8 cellular contexts compared by ENCODE assay signal in the genomic region with DNA sequence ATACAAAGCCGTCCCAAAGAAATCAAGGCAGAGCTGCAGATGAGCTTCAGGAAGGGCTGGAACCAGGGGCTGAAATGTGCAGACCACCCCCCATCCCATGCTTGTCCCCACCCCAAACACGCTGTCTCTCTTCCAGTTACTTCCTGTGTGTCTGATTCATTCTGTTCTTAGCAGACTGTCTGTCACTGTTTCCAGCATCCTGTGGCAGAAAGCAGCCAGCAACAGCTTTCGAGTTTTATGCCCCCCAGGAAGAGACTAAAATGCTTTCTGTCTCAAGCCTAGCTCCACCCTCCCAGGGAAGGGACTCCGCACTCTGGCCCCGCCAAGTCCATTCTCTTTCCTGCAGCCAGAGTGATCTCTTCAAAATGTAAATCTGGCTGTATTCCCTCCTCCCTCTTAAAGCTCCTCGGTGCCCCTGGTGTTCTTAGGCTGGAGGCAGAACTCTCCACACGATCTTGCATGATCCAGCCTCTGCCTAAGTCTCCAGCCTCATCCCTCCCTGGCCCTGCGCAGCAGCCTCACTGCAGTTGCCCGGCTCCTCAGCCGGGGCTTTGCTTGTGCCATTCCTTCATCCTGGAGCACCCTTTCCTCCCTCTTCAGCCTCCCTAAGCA. TPM values are rescaled to one million over a fixed set of nuclear protein-coding genes. Genes with fewer than 3 reads are reported as not detected.
A peak's percentile ranks its signal among the peaks of the same experiment; 100 is the strongest.
DNase-seq lines count a peak whose midpoint lies in the region; ATAC-seq and TF ChIP-seq lines count a peak whose summit lies in the region.

No MANE protein-coding gene starts in this region.

- H3K4me3 Mint-ChIP-seq in Caco-2 (ENCODE audit: unreplicated experiment) (no peak overlapping the region), T-cell (peak overlapping the region in 1 of 3 donors; percentile 23)

- peak overlapping the region; percentile 71 for H3K4me2 ChIP-seq in IMR-90 (ENCODE audit: low read depth, low read length)
- no peak overlapping the region for H3K4me2 ChIP-seq in mesenchymal stem cell (ENCODE audit: low read length, poor library complexity, severe bottlenecking)

- H4K91ac ChIP-seq in IMR-90 (ENCODE audit: insufficient read depth, low read depth, low read length) (peak overlapping the region; percentile 67), mesenchymal stem cell (ENCODE audit: low read length) (no peak overlapping the region)

- H3K4ac ChIP-seq in IMR-90 (ENCODE audit: low read depth, low read length): peak overlapping the region; percentile 85
- no peak overlapping the region for H3K4ac ChIP-seq in mesenchymal stem cell (ENCODE audit: low read depth in 1 of 2, low read length in 2 of 2)

- DNase-seq in AG04450 (ENCODE audit: low read depth, low spot score): no peak
- peak; percentile 56 for DNase-seq in IMR-90
- DNase-seq in astrocyte of the spinal cord (ENCODE audit: low read depth, low spot score): peak; percentile 79
- peak; percentile 67 for DNase-seq in mesenchymal stem cell
- DNase-seq in Caco-2: no peak
- no peak for DNase-seq in T-cell
- DNase-seq in SHP77 treated with DMSO at 0.1 percent for 48 hours (lab: John Stamatoyannopoulos, UW): no peak

- H3K4me1 Mint-ChIP-seq in Caco-2 (ENCODE audit: low read depth, unreplicated experiment) (no peaks in the 10 kb centered on the region), T-cell (peaks cover 2 to 10% (median 8%) of the 10 kb centered on the region in 3 donors)

- ATAC-seq in IMR-90 (ENCODE audit: low read depth) (peak; percentile 56), GM21717 (IDR thresholded peaks at IDR 0.05; ENCODE audit: unreplicated experiment) (no peak), T-cell (replicated peaks in 1 of 4) (no peak)

- POLR2A ChIA-PET in AG04450 (lab: Yijun Ruan, JAX): interaction anchor here (0.7 to 3.5 kb wide), 8 partner anchors 10 to 154 kb away, joined by 3 to 20 read pairs (median 4); no protein-coding TSS in a partner anchor
- POLR2A ChIA-PET in IMR-90 (lab: Charles Lee; ENCODE audit: unreplicated experiment): no interaction called here
- POLR2A ChIA-PET in Caco-2 (lab: Charles Lee): no interaction called here
- POLR2A ChIA-PET in T-cell (lab: Charles Lee): no interaction called here

- H3K27me3 Mint-ChIP-seq in Caco-2 (ENCODE audit: insufficient read depth, unreplicated experiment) (peaks cover 8% of the 10 kb centered on the region), T-cell (peaks cover 14 to 18% of the 10 kb centered on the region in 2 donors)

- peak overlapping the region; percentile 62 for H2AK9ac ChIP-seq in IMR-90 (replicated peaks; ENCODE audit: low read depth, low read length, poor library complexity)

- BruUV-seq in IMR-90 (replicated peaks; lab: Mats Ljungman, UMichigan): no TSS peak
- BruUV-seq in Caco-2 (replicated peaks; lab: Mats Ljungman, UMichigan): no TSS peak

- CTCF ChIA-PET in AG04450 (lab: Charles Lee) (interaction anchor here (1.0 to 3.3 kb wide), 4 partner anchors 12 to 139 kb away, joined by 3 to 15 read pairs (median 7); no protein-coding TSS in a partner anchor), IMR-90 (lab: Yijun Ruan, JAX) (interaction anchor here (0.6 to 1.2 kb wide), 3 partner anchors 10 to 37 kb away, joined by 3 to 5 read pairs (median 3); no protein-coding TSS in a partner anchor), Caco-2 (lab: Charles Lee) (no interaction called here), T-cell (lab: Charles Lee) (no interaction called here)

- H4K20me1 ChIP-seq in IMR-90 (ENCODE audit: insufficient read depth, low read length): peaks cover 3% of the 10 kb centered on the region; the same call in 1 of the 2 replicates

- peak overlapping the region; percentile 88 for H2BK120ac ChIP-seq in IMR-90 (ENCODE audit: low read depth, low read length)
- no peak overlapping the region for H2BK120ac ChIP-seq in mesenchymal stem cell (ENCODE audit: low read depth, low read length)

- H3K56ac ChIP-seq in IMR-90 (ENCODE audit: extremely low read depth, insufficient read depth, low read length): peak overlapping the region; percentile 42

- H2AFZ ChIP-seq in IMR-90 (replicated peaks; ENCODE audit: low read length, poor library complexity) (peak overlapping the region; percentile 84), mesenchymal stem cell (ENCODE audit: low read depth, low read length) (no peak overlapping the region)

- H3K9me1 ChIP-seq in IMR-90 (ENCODE audit: insufficient read depth, low read length): peaks cover 21% of the 10 kb centered on the region

- peaks cover 29% of the 10 kb centered on the region for H3K4me1 ChIP-seq in IMR-90 (ENCODE audit: control insufficient read depth, insufficient read depth, low read length)
- peaks cover 14% of the 10 kb centered on the region for H3K4me1 ChIP-seq in mesenchymal stem cell (ENCODE audit: control insufficient read depth, insufficient read depth, low read depth, low read length)
- H3K4me1 ChIP-seq in Caco-2: no peaks in the 10 kb centered on the region

- TF ChIP-seq POLR2A in IMR-90 (IDR thresholded peaks at IDR 0.05; ENCODE audit: low read depth, low read length): no peak

- TF ChIP-seq CTCF in AG04450 (IDR thresholded peaks at IDR 0.05; ENCODE audit: low read depth, low read length) (peak; percentile 13; the same call in 1 of the 2 replicates), IMR-90 (conservative IDR thresholded peaks at IDR 0.05; ENCODE audit: low read depth, low read length) (no peak), astrocyte of the spinal cord (IDR thresholded peaks at IDR 0.05; ENCODE audit: low read depth, low read length) (no peak), Caco-2 (IDR thresholded peaks at IDR 0.05; ENCODE audit: insufficient read depth in 1 of 2, low read depth in 1 of 2, low read length in 1 of 2, severe bottlenecking in 1 of 2, unreplicated experiment in 1 of 2) (no peak)

- intact Hi-C loops in IMR-90 (cut with micrococcal nuclease) (loop anchor here (1.0 kb wide), 1 partner anchor 9 kb away; no protein-coding TSS in a partner anchor), Caco-2 (cut with micrococcal nuclease; ENCODE audit: unreplicated experiment) (no loop called here)

- H3K4me3 ChIP-seq in AG04450 (ENCODE audit: low read depth, low read length) (0 out of 2 replicates have a peak overlapping the region, but pooled peaks have one; percentile 0), IMR-90 (ENCODE audit: insufficient read depth, low read depth, low read length) (peak overlapping the region; percentile 11; the same call in 1 of the 2 replicates), astrocyte of the spinal cord (ENCODE audit: low read depth, low read length) (peak overlapping the region; percentile 10), mesenchymal stem cell (ENCODE audit: insufficient read depth in 1 of 2, low read depth in 1 of 2, low read length in 2 of 2) (peak overlapping the region in 1 of 2 experiments; percentile 54), Caco-2 (ENCODE audit: low read depth, low read length) (no peak overlapping the region)

- H3K14ac ChIP-seq in IMR-90 (replicated peaks; ENCODE audit: low read depth, low read length) (peak overlapping the region; percentile 39), mesenchymal stem cell (ENCODE audit: low read length in 2 of 2) (no peak overlapping the region)

- no peaks in the 10 kb centered on the region for H3K9me3 Mint-ChIP-seq in Caco-2 (ENCODE audit: unreplicated experiment)
- no peaks in the 10 kb centered on the region for H3K9me3 Mint-ChIP-seq in T-cell

- H3K23ac ChIP-seq in IMR-90 (ENCODE audit: low read depth, low read length) (peak overlapping the region; percentile 82), mesenchymal stem cell (ENCODE audit: low read length in 2 of 2) (no peak overlapping the region)

- H3K18ac ChIP-seq in IMR-90 (ENCODE audit: low read depth, low read length): peak overlapping the region; percentile 62
- peak overlapping the region in 1 of 2 experiments; percentile 47 for H3K18ac ChIP-seq in mesenchymal stem cell (ENCODE audit: low read depth in 1 of 2, low read length in 2 of 2)

- peaks cover 34 to 82% of the 10 kb centered on the region in 2 experiments; a peak in 3 of 4 replicates for H3K79me1 ChIP-seq in IMR-90 (ENCODE audit: low read depth in 1 of 2, low read length in 2 of 2)
- peaks cover 19% of the 10 kb centered on the region for H3K79me1 ChIP-seq in mesenchymal stem cell (replicated peaks; ENCODE audit: low read length, poor library complexity, severe bottlenecking)

- H3K27ac Mint-ChIP-seq in Caco-2 (ENCODE audit: unreplicated experiment) (no peak overlapping the region), T-cell (no peak overlapping the region)

- TF ChIP-seq RAD21 in IMR-90 (IDR thresholded peaks at IDR 0.05; ENCODE audit: low read length): no peak

- peak overlapping the region; percentile 83 for H2BK20ac ChIP-seq in IMR-90 (ENCODE audit: low read depth, low read length)

- H4K8ac ChIP-seq in IMR-90 (ENCODE audit: low read depth in 2 of 2, low read length in 2 of 2) (peak overlapping the region; percentile 16 to 92; a peak in 3 of 4 replicates), mesenchymal stem cell (ENCODE audit: low read length) (peak overlapping the region; percentile 27)

- no peaks in the 10 kb centered on the region; the same call in 1 of the 2 replicates for H3K36me3 ChIP-seq in IMR-90 (ENCODE audit: control insufficient read depth, insufficient read depth, low read length)
- H3K36me3 ChIP-seq in mesenchymal stem cell (ENCODE audit: control insufficient read depth in 1 of 2, insufficient read depth in 2 of 2, low read depth in 1 of 2, low read length in 2 of 2): peaks cover 2 to 9% of the 10 kb centered on the region in 2 experiments
- H3K36me3 ChIP-seq in Caco-2 (ENCODE audit: control insufficient read depth, insufficient read depth, low read length): no peaks in the 10 kb centered on the region

- H3K9ac ChIP-seq in IMR-90 (ENCODE audit: low read depth, low read length) (peak overlapping the region; percentile 44), mesenchymal stem cell (ENCODE audit: low read length) (peak overlapping the region; percentile 65)

- dilution Hi-C loops in IMR-90 (cut with HindIII; ENCODE audit: low sequenced_read_pairs, unreplicated experiment): no loop called here

- H2BK12ac ChIP-seq in mesenchymal stem cell (ENCODE audit: low read length in 2 of 2): no peak overlapping the region

- H3K27ac ChIP-seq in AG04450 (ENCODE audit: low read depth, low read length) (peak overlapping the region; percentile 77), IMR-90 (ENCODE audit: insufficient read depth, low read length) (peak overlapping the region; percentile 80), mesenchymal stem cell (ENCODE audit: low read length, poor library complexity, severe bottlenecking) (peak overlapping the region; percentile 23)

- WGBS in IMR-90 (ENCODE audit: extremely low coverage in 2 of 2, insufficient read length in 1 of 2), 2 experiments: 17% methylated on average over 8 of the region's 10 CpGs; no CpG with 5 or more reads in 1 of the 2 experiments
- 40% methylated on average over 10 of the region's 10 CpGs for WGBS in mesenchymal stem cell

- in situ Hi-C loops in IMR-90 (cut with MboI; ENCODE audit: low sequenced_read_pairs): no loop called here
- in situ Hi-C loops in astrocyte of the spinal cord (cut with HindIII; ENCODE audit: low sequenced_read_pairs): no loop called here

- no peaks in the 10 kb centered on the region for H3K36me3 Mint-ChIP-seq in Caco-2 (ENCODE audit: insufficient read depth, unreplicated experiment)
- H3K36me3 Mint-ChIP-seq in T-cell: no peaks in the 10 kb centered on the region

- H2BK15ac ChIP-seq in IMR-90 (ENCODE audit: low read depth, low read length): peak overlapping the region; percentile 64; the same call in 2 of the 3 replicates
- H2BK15ac ChIP-seq in mesenchymal stem cell (ENCODE audit: low read depth, poor library complexity, severe bottlenecking): no peak overlapping the region

- H4K5ac ChIP-seq in IMR-90 (ENCODE audit: low read depth, low read length): peak overlapping the region; percentile 60

- H3K9me3 ChIP-seq in AG04450 (ENCODE audit: control insufficient read depth, insufficient read depth, low read length): peaks cover 3% of the 10 kb centered on the region; the same call in 1 of the 2 replicates
- H3K9me3 ChIP-seq in IMR-90 (ENCODE audit: control insufficient read depth, insufficient read depth, low read length): no peaks in the 10 kb centered on the region
- peaks cover 6% of the 10 kb centered on the region for H3K9me3 ChIP-seq in mesenchymal stem cell (ENCODE audit: control insufficient read depth, low read length)
- no peaks in the 10 kb centered on the region for H3K9me3 ChIP-seq in Caco-2

- H2BK5ac ChIP-seq in IMR-90 (ENCODE audit: low read depth, low read length, poor library complexity, severe bottlenecking): peak overlapping the region; percentile 82
- H2BK5ac ChIP-seq in mesenchymal stem cell (ENCODE audit: low read depth, low read length, poor library complexity, severe bottlenecking): no peak overlapping the region

- peak overlapping the region; percentile 80; the same call in 1 of the 2 replicates for H2AK5ac ChIP-seq in IMR-90 (ENCODE audit: low read depth, low read length)
- H2AK5ac ChIP-seq in mesenchymal stem cell (ENCODE audit: low read length, severe bottlenecking): no peak overlapping the region

- no peaks in the 10 kb centered on the region for H3K27me3 ChIP-seq in AG04450 (ENCODE audit: control insufficient read depth, insufficient read depth, low read length)
- H3K27me3 ChIP-seq in IMR-90 (ENCODE audit: control insufficient read depth, insufficient read depth, low read length): no peaks in the 10 kb centered on the region
- no peaks in the 10 kb centered on the region for H3K27me3 ChIP-seq in mesenchymal stem cell (ENCODE audit: control insufficient read depth in 1 of 2, insufficient read depth in 1 of 2, low read length in 2 of 2)
- H3K27me3 ChIP-seq in Caco-2 (replicated peaks; ENCODE audit: control insufficient read depth, insufficient read depth, low read length): no peaks in the 10 kb centered on the region

RNA-seq across cellular contexts. Expression of gene HRH1, which starts 41.5 kb away (rescaled TPM):
- polyA plus RNA-seq in AG04450 (2011; rRNA removed) (24.6 and 25.4 TPM in 2 replicates), IMR-90 (2012; rRNA removed) (7.6 and 8.1 TPM in 2 replicates)
- polyA minus RNA-seq in AG04450 (2011; rRNA and poly(A)+ RNA removed): 38.4 and 45.9 TPM in 2 replicates
- total RNA-seq in IMR-90 (2012; rRNA removed) (13.1 and 16.1 TPM in 2 replicates), Caco-2 (2022) (1.3 and 1.6 TPM in 2 replicates), T-cell (1 to 10 TPM in 1 of 5 donors, under 1 TPM in 2, not detected in 2; 0.19 to 2.0 (median 0.46) TPM)
- polyA plus RNA-seq in IMR-90 (2012; cell fraction: cytosol; rRNA removed): 3.3 and 4.8 TPM in 2 replicates
- 4.1 and 7.2 TPM in 2 replicates for polyA plus RNA-seq in IMR-90 (2012; cell fraction: nucleus; rRNA removed; ENCODE audit: low replicate concordance)
- polyA plus RNA-seq in mesenchymal stem cell (2013, experiment 1 of 2): 2.7 TPM
- polyA plus RNA-seq in mesenchymal stem cell (2013, experiment 2 of 2): 2.5 TPM

Comparison
In these comparisons a context has a peak if more than half of its experiments do, and no peak if none do; other contexts are left out.
1. DNase-seq: peak in IMR-90 (single experiment), astrocyte of the spinal cord (single experiment) and mesenchymal stem cell (single experiment); none in AG04450 (single experiment), Caco-2 (0 of 2), T-cell (0 of 34) and SHP77 treated with DMSO at 0.1 percent for 48 hours (single experiment).
2. H3K27ac ChIP-seq: peak in every context shown above with its lines; median percentile 80 in IMR-90; 77 in AG04450; 23 in mesenchymal stem cell.
3. CTCF ChIA-PET loops: an anchor here in AG04450 (1.0 to 3.3 kb wide) and IMR-90 (0.6 to 1.2 kb wide); none called in Caco-2 and T-cell.